In genomic region chr3:183342824-183343223, GRCh38 we compare ENCODE assay signal across 17 cellular contexts.
DNase-seq lines count a peak whose midpoint lies in the region; ATAC-seq lines count a peak whose summit lies in the region.
"Had no signal": no experiment of that assay in that cellular context is flagged by ENCODE, and none has a peak within 500 bp of the region (broad histone marks: within the 10 kb centered on the region; RNA-seq: fewer than 3 reads in every experiment).

No MANE protein-coding gene starts in this region.

- H3K9me2 ChIP-seq in Karpas-422 (replicated peaks; ENCODE audit: insufficient read depth, low read length), result no peaks in the 10 kb centered on the region

- no peak overlapping the region for H3K27ac ChIP-seq in CD4-positive, alpha-beta memory T cell (ENCODE audit: low read depth, low read length)
- no peak overlapping the region for H3K27ac ChIP-seq in Karpas-422 (ENCODE audit: low read length)
- H3K27ac ChIP-seq: A549, BLaER1, PC-9 had no signal

- CTCF ChIA-PET in activated naive CD4-positive, alpha-beta T cell treated with anti-CD3 and anti-CD28 coated beads, Interleukin-2, amount 10 ng/mL, durations not matched to agents 7 days and 5 days (lab: Charles Lee), result no interaction called here
- CTCF ChIA-PET in CD4-positive, alpha-beta memory T cell (lab: Charles Lee; ENCODE audit: partially characterized antibody), result interaction anchor here (0.7 to 0.9 kb wide), 2 partner anchors 13 to 85 kb away, joined by 4 to 5 read pairs; no protein-coding TSS in a partner anchor

- no peaks in the 10 kb centered on the region for H3K79me2 ChIP-seq in Karpas-422 (ENCODE audit: low read length)

- H3K4me3 ChIP-seq in CD4-positive, alpha-beta memory T cell (ENCODE audit: low read length in 2 of 2), result no peak overlapping the region
- H3K4me3 ChIP-seq in Karpas-422 (ENCODE audit: low read length), result no peak overlapping the region
- H3K4me3 ChIP-seq: A549, BLaER1, PC-9 had no signal

- ATAC-seq in activated T-helper 17 cell treated with anti-CD3 and anti-CD28 coated beads, Interleukin-2, amount 50 U/mL, for 72 hours (replicated peaks), result peak; percentile 56
- no peak for ATAC-seq in HG02588 (IDR thresholded peaks at IDR 0.05; ENCODE audit: unreplicated experiment)
- ATAC-seq: A549 had no signal

- DNase-seq in activated naive CD4-positive, alpha-beta T cell treated with anti-CD3 and anti-CD28 coated beads, Interleukin-2, amount 10 ng/mL, durations not matched to agents 7 days and 5 days, result no peak
- DNase-seq in CD4-positive, alpha-beta memory T cell, result no peak
- DNase-seq in Karpas-422 (no peak), NCI-H524 (lab: John Stamatoyannopoulos, UW) (no peak)
- no peak for DNase-seq in stimulated activated CD4-positive, alpha-beta T cell treated with anti-CD3 and anti-CD28 coated beads, Interleukin-4, amount 100 ng/mL, for 24 hours
- DNase-seq: DMS79 treated with DMSO at 0.1 percent for 48 hours, GOT3, MV-4-11, NCI-H1694 treated with DMSO at 0.1 percent for 48 hours, NCI-H510A treated with DMSO at 0.1 percent for 48 hours, NCI-H82, PC-9 had no signal

- H3K9ac ChIP-seq in Karpas-422 (ENCODE audit: low read length), result no peak overlapping the region
- H3K9ac ChIP-seq: BLaER1 had no signal

- H3K4me3 Mint-ChIP-seq in activated naive CD4-positive, alpha-beta T cell treated with anti-CD3 and anti-CD28 coated beads, Interleukin-2, amount 50 U/mL, for 24 hours, result peak overlapping the region; percentile 41
- no peak overlapping the region for H3K4me3 Mint-ChIP-seq in activated naive CD4-positive, alpha-beta T cell treated with anti-CD3 and anti-CD28 coated beads, Interleukin-2, amount 10 ng/mL, durations not matched to agents 7 days and 5 days
- peak overlapping the region in 6 of 8 donors; percentile 0 to 70 (median 60) for H3K4me3 Mint-ChIP-seq in CD4-positive, alpha-beta memory T cell
- peak overlapping the region; percentile 39 for H3K4me3 Mint-ChIP-seq in activated T-helper 17 cell treated with anti-CD3 and anti-CD28 coated beads, Interleukin-2, amount 50 U/mL, for 72 hours

- H2AFZ ChIP-seq in Karpas-422 (ENCODE audit: low read length), result no peak overlapping the region
- H2AFZ ChIP-seq: PC-9 had no signal

- no peaks in the 10 kb centered on the region for H3K27me3 ChIP-seq in CD4-positive, alpha-beta memory T cell (ENCODE audit: insufficient read depth, low read length)
- no peaks in the 10 kb centered on the region for H3K27me3 ChIP-seq in Karpas-422 (ENCODE audit: low read length)
- H3K27me3 ChIP-seq: BLaER1 had no signal

- H3K9me3 ChIP-seq in CD4-positive, alpha-beta memory T cell (ENCODE audit: control insufficient read depth in 1 of 2, low read length in 2 of 2), result no peaks in the 10 kb centered on the region
- no peaks in the 10 kb centered on the region for H3K9me3 ChIP-seq in Karpas-422 (ENCODE audit: low read length)
- H3K9me3 ChIP-seq: A549 had no signal

- no peaks in the 10 kb centered on the region for H4K20me1 ChIP-seq in Karpas-422 (ENCODE audit: insufficient read depth, low read depth, low read length)
- H4K20me1 ChIP-seq: BLaER1 had no signal

- H3K36me3 ChIP-seq in CD4-positive, alpha-beta memory T cell (ENCODE audit: insufficient read depth, low read length), result no peaks in the 10 kb centered on the region
- no peaks in the 10 kb centered on the region for H3K36me3 ChIP-seq in Karpas-422 (ENCODE audit: insufficient read depth, low read length)
- H3K36me3 ChIP-seq: BLaER1 had no signal

- H3K36me3 Mint-ChIP-seq in activated naive CD4-positive, alpha-beta T cell treated with anti-CD3 and anti-CD28 coated beads, Interleukin-2, amount 50 U/mL, for 24 hours, result no peaks in the 10 kb centered on the region
- H3K36me3 Mint-ChIP-seq in activated naive CD4-positive, alpha-beta T cell treated with anti-CD3 and anti-CD28 coated beads, Interleukin-2, amount 10 ng/mL, durations not matched to agents 7 days and 5 days, result no peaks in the 10 kb centered on the region
- H3K36me3 Mint-ChIP-seq in CD4-positive, alpha-beta memory T cell, result peaks cover 4 to 29% of the 10 kb centered on the region in 2 donors
- peaks cover 10% of the 10 kb centered on the region for H3K36me3 Mint-ChIP-seq in activated T-helper 17 cell treated with anti-CD3 and anti-CD28 coated beads, Interleukin-2, amount 50 U/mL, for 72 hours (ENCODE audit: low read depth)

- peaks cover 10% of the 10 kb centered on the region for H3K4me1 ChIP-seq in CD4-positive, alpha-beta memory T cell (ENCODE audit: insufficient read depth, low read length)
- peaks cover 20% of the 10 kb centered on the region for H3K4me1 ChIP-seq in Karpas-422 (ENCODE audit: low read length)
- H3K4me1 ChIP-seq: A549, BLaER1 had no signal

- H3K27me3 Mint-ChIP-seq in activated naive CD4-positive, alpha-beta T cell treated with anti-CD3 and anti-CD28 coated beads, Interleukin-2, amount 50 U/mL, for 24 hours, result no peaks in the 10 kb centered on the region
- H3K27me3 Mint-ChIP-seq in activated naive CD4-positive, alpha-beta T cell treated with anti-CD3 and anti-CD28 coated beads, Interleukin-2, amount 10 ng/mL, durations not matched to agents 7 days and 5 days, result peaks cover 9% of the 10 kb centered on the region
- no peaks in the 10 kb centered on the region for H3K27me3 Mint-ChIP-seq in CD4-positive, alpha-beta memory T cell
- no peaks in the 10 kb centered on the region for H3K27me3 Mint-ChIP-seq in activated T-helper 17 cell treated with anti-CD3 and anti-CD28 coated beads, Interleukin-2, amount 50 U/mL, for 72 hours

- intact Hi-C loops in CD4-positive, alpha-beta memory T cell (cut with micrococcal nuclease), result no loop called here

- H3K4me1 Mint-ChIP-seq in activated naive CD4-positive, alpha-beta T cell treated with anti-CD3 and anti-CD28 coated beads, Interleukin-2, amount 50 U/mL, for 24 hours, result peaks cover 8% of the 10 kb centered on the region
- peaks cover 6% of the 10 kb centered on the region for H3K4me1 Mint-ChIP-seq in activated naive CD4-positive, alpha-beta T cell treated with anti-CD3 and anti-CD28 coated beads, Interleukin-2, amount 10 ng/mL, durations not matched to agents 7 days and 5 days
- H3K4me1 Mint-ChIP-seq in CD4-positive, alpha-beta memory T cell, result peaks cover 7 to 16% (median 12%) of the 10 kb centered on the region in 4 donors
- peaks cover 7% of the 10 kb centered on the region for H3K4me1 Mint-ChIP-seq in activated T-helper 17 cell treated with anti-CD3 and anti-CD28 coated beads, Interleukin-2, amount 50 U/mL, for 72 hours

- H3K4me2 ChIP-seq in Karpas-422 (ENCODE audit: low read depth, low read length, poor library complexity, severe bottlenecking), result peak overlapping the region; percentile 46
- H3K4me2 ChIP-seq: A549, BLaER1, PC-9 had no signal

- no peak overlapping the region for H3K27ac Mint-ChIP-seq in activated naive CD4-positive, alpha-beta T cell treated with anti-CD3 and anti-CD28 coated beads, Interleukin-2, amount 50 U/mL, for 24 hours
- H3K27ac Mint-ChIP-seq in activated naive CD4-positive, alpha-beta T cell treated with anti-CD3 and anti-CD28 coated beads, Interleukin-2, amount 10 ng/mL, durations not matched to agents 7 days and 5 days, result no peak overlapping the region
- H3K27ac Mint-ChIP-seq in CD4-positive, alpha-beta memory T cell, result peak overlapping the region in 4 of 7 donors; percentile 14 to 67 (median 46)
- no peak overlapping the region for H3K27ac Mint-ChIP-seq in activated T-helper 17 cell treated with anti-CD3 and anti-CD28 coated beads, Interleukin-2, amount 50 U/mL, for 72 hours

- peaks cover 3% of the 10 kb centered on the region for H3K9me3 Mint-ChIP-seq in activated naive CD4-positive, alpha-beta T cell treated with anti-CD3 and anti-CD28 coated beads, Interleukin-2, amount 50 U/mL, for 24 hours
- peaks cover 3% of the 10 kb centered on the region for H3K9me3 Mint-ChIP-seq in activated naive CD4-positive, alpha-beta T cell treated with anti-CD3 and anti-CD28 coated beads, Interleukin-2, amount 10 ng/mL, durations not matched to agents 7 days and 5 days
- peaks cover 0 to 16% (median 9%) of the 10 kb centered on the region in 8 donors for H3K9me3 Mint-ChIP-seq in CD4-positive, alpha-beta memory T cell
- peaks cover 6% of the 10 kb centered on the region for H3K9me3 Mint-ChIP-seq in activated T-helper 17 cell treated with anti-CD3 and anti-CD28 coated beads, Interleukin-2, amount 50 U/mL, for 72 hours

- POLR2A ChIA-PET in CD4-positive, alpha-beta memory T cell (lab: Charles Lee; ENCODE audit: partially characterized antibody), result no interaction called here

Comparison
In these comparisons a context has a peak if more than half of its experiments do, and no peak if none do; other contexts are left out.
1. H3K27ac Mint-ChIP-seq: peak in CD4-positive, alpha-beta memory T cell (4 of 7); none in activated naive CD4-positive, alpha-beta T cell treated with anti-CD3 and anti-CD28 coated beads, Interleukin-2, amount 50 U/mL, for 24 hours (single experiment), activated naive CD4-positive, alpha-beta T cell treated with anti-CD3 and anti-CD28 coated beads, Interleukin-2, amount 10 ng/mL, durations not matched to agents 7 days and 5 days (single experiment) and activated T-helper 17 cell treated with anti-CD3 and anti-CD28 coated beads, Interleukin-2, amount 50 U/mL, for 72 hours (single experiment).